ENCODE assay signal across 1 cellular context in genomic region chr6:2225422-2226392, GRCh38.
TF ChIP-seq lines count a peak whose summit lies in the region.

No MANE protein-coding gene starts in this region.

TF ChIP-seq in HepG2, 621 proteins besides CTCF, POLR2A, EP300 and RAD21 (continued from another document and continues in another):
- TF ChIP-seq BRF2 (CRISPR knock-in tag; IDR thresholded peaks at IDR 0.05) (no peak), ZNF784 (CRISPR knock-in tag; IDR thresholded peaks at IDR 0.05; ENCODE audit: borderline replicate concordance) (no peak), TBL1XR1 (IDR thresholded peaks at IDR 0.05; ENCODE audit: borderline replicate concordance, low read length, partially characterized antibody) (no peak), ELF4 (CRISPR knock-in tag; IDR thresholded peaks at IDR 0.05; ENCODE audit: borderline replicate concordance) (peak; percentile 96), MBD4 (IDR thresholded peaks at IDR 0.05; ENCODE audit: borderline replicate concordance, low read length) (peak; percentile 75; the same call in 1 of the 2 replicates), SRF (IDR thresholded peaks at IDR 0.05; ENCODE audit: low read depth, low read length) (0 out of 2 replicates have a peak, but pooled peaks have one; percentile 3), SIN3A (IDR thresholded peaks at IDR 0.05; ENCODE audit: borderline replicate concordance, low read depth, low read length) (no peak), PCBP1 (IDR thresholded peaks at IDR 0.05; ENCODE audit: borderline replicate concordance, low read depth, low read length) (no peak), MLXIP (CRISPR knock-in tag; IDR thresholded peaks at IDR 0.05; ENCODE audit: borderline replicate concordance) (no peak), FOSL2 (CRISPR knock-in tag; IDR thresholded peaks at IDR 0.05) (peak; percentile 87), ZBTB46 (CRISPR knock-in tag; IDR thresholded peaks at IDR 0.05; ENCODE audit: borderline replicate concordance) (no peak), PHF8 (CRISPR knock-in tag; IDR thresholded peaks at IDR 0.05) (no peak), ZNF572 (CRISPR knock-in tag; IDR thresholded peaks at IDR 0.05) (no peak), ZSCAN31 (CRISPR knock-in tag; IDR thresholded peaks at IDR 0.05; ENCODE audit: low read depth) (peak; percentile 83), CREBL2 (CRISPR knock-in tag; IDR thresholded peaks at IDR 0.05; ENCODE audit: borderline replicate concordance) (no peak), ZNF567 (CRISPR knock-in tag; IDR thresholded peaks at IDR 0.05; ENCODE audit: borderline replicate concordance) (no peak), ARNTL (CRISPR knock-in tag; IDR thresholded peaks at IDR 0.05) (peak; percentile 22; the same call in 1 of the 2 replicates), SMARCC2 (IDR thresholded peaks at IDR 0.05) (no peak), POGZ (CRISPR knock-in tag; IDR thresholded peaks at IDR 0.05) (peak; percentile 75), CEBPG (CRISPR knock-in tag; IDR thresholded peaks at IDR 0.05) (peak; percentile 97), SRY (CRISPR knock-in tag; IDR thresholded peaks at IDR 0.05) (no peak; the same call in 1 of the 2 replicates), GLMP (CRISPR knock-in tag; IDR thresholded peaks at IDR 0.05; ENCODE audit: borderline replicate concordance) (no peak), ZNF510 (CRISPR knock-in tag; IDR thresholded peaks at IDR 0.05; ENCODE audit: low read depth) (no peak), FOXP4 (CRISPR knock-in tag; IDR thresholded peaks at IDR 0.05) (peak; percentile 99), E2F5 (CRISPR knock-in tag; conservative IDR thresholded peaks at IDR 0.05) (no peak), ZNF660 (CRISPR knock-in tag; IDR thresholded peaks at IDR 0.05; ENCODE audit: borderline replicate concordance, low read depth) (no peak), PAX8 (CRISPR knock-in tag; IDR thresholded peaks at IDR 0.05; ENCODE audit: borderline replicate concordance) (no peak), ZFP36L1 (CRISPR knock-in tag; IDR thresholded peaks at IDR 0.05) (peak; percentile 78; the same call in 1 of the 2 replicates), FOXP1 (IDR thresholded peaks at IDR 0.05) (peak; percentile 66), FOXP1 (CRISPR knock-in tag; IDR thresholded peaks at IDR 0.05) (peak; percentile 98), ZNF34 (CRISPR knock-in tag; IDR thresholded peaks at IDR 0.05; ENCODE audit: borderline replicate concordance) (no peak), AKNA (CRISPR knock-in tag; IDR thresholded peaks at IDR 0.05; ENCODE audit: borderline replicate concordance) (no peak), TBX2 (CRISPR knock-in tag; IDR thresholded peaks at IDR 0.05; ENCODE audit: borderline replicate concordance) (peak; percentile 93), PAF1 (CRISPR knock-in tag; IDR thresholded peaks at IDR 0.05) (no peak), XBP1 (CRISPR knock-in tag; IDR thresholded peaks at IDR 0.05) (no peak), ZBTB8A (CRISPR knock-in tag; IDR thresholded peaks at IDR 0.05; ENCODE audit: borderline replicate concordance, low read depth) (no peak), HNRNPL (IDR thresholded peaks at IDR 0.05; ENCODE audit: low read depth, low read length) (no peak), ZNF773 (CRISPR knock-in tag; IDR thresholded peaks at IDR 0.05; ENCODE audit: borderline replicate concordance) (no peak), CSRNP2 (CRISPR knock-in tag; conservative IDR thresholded peaks at IDR 0.05; ENCODE audit: low read depth) (no peak), ZNF383 (CRISPR knock-in tag; IDR thresholded peaks at IDR 0.05; ENCODE audit: borderline replicate concordance) (no peak), ZNF772 (CRISPR knock-in tag; IDR thresholded peaks at IDR 0.05) (peak; percentile 84; the same call in 1 of the 2 replicates), ZNF354B (CRISPR knock-in tag; IDR thresholded peaks at IDR 0.05) (no peak), TMF1 (CRISPR knock-in tag; IDR thresholded peaks at IDR 0.05; ENCODE audit: low read depth) (no peak), XRCC5 (optimal IDR thresholded peaks at IDR 0.05; ENCODE audit: low read length) (peak; percentile 13), TFE3 (CRISPR knock-in tag; IDR thresholded peaks at IDR 0.05) (peak; percentile 73; the same call in 1 of the 2 replicates)
